In genomic region chr15:82176528-82176927, GRCh38 we compare ENCODE assay signal across 1 cellular context.
TF ChIP-seq lines count a peak whose summit lies in the region.

No MANE protein-coding gene starts in this region.

TF ChIP-seq in SK-N-SH, 30 proteins besides CTCF, POLR2A, EP300 and RAD21 (continued from another document):
- TF ChIP-seq TEAD4 (IDR thresholded peaks at IDR 0.05; ENCODE audit: borderline replicate concordance, insufficient read depth) (no peak), SMC3 (IDR thresholded peaks at IDR 0.05; ENCODE audit: low read depth, low read length) (no peak), REST (IDR thresholded peaks at IDR 0.05; ENCODE audit: low read depth, low read length) (no peak), NFIC (IDR thresholded peaks at IDR 0.05; ENCODE audit: borderline replicate concordance) (no peak), USF1 (IDR thresholded peaks at IDR 0.05; ENCODE audit: borderline replicate concordance, low read depth) (no peak), YY1 (IDR thresholded peaks at IDR 0.05; ENCODE audit: low read depth) (no peak), CHD2 (IDR thresholded peaks at IDR 0.05; ENCODE audit: low read length, partially characterized antibody) (no peak), TCF12 (IDR thresholded peaks at IDR 0.05) (no peak), GATA2 (CRISPR knock-in tag; IDR thresholded peaks at IDR 0.05) (no peak), RXRA (IDR thresholded peaks at IDR 0.05; ENCODE audit: borderline replicate concordance, low read depth) (no peak), PBX3 (IDR thresholded peaks at IDR 0.05) (no peak), SIN3A (IDR thresholded peaks at IDR 0.05; ENCODE audit: borderline replicate concordance, low read depth, low read length) (no peak)
